Comparison of ENCODE assay signal across 16 cellular contexts in the genomic region with DNA sequence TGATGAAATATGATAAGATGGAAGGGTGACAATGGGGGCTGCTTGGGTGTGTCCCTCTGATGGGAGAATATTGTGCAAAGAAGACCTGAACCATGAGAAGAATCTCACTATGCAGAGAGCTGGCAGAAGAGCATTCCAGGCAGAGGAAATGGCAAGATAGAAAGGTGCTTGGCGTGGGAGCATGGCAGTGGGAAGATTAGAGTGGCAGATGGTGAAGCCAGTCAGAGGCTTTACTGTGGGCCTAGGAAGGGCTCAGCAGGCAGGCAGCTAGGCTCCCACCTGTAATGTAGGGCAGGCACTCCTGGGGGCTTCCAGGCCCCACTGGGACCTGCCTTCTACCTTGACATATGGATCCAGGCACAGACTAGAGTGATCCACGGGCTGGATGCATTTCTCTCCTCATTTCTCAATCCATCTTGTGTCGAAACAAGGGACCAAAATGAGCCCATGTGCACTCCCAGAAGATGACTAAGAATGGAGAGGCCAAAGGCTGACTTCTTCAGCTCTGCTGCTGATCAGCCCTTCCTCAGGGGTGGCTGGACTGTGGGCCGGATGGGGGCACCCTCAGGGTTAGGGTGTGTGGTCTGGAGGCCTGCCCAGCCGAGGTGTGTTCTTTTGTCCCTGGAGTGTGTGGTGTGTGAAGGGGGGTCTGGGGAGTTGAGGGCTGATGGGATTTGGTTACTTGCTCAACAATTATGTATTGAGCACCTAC.
DNase-seq lines count a peak whose midpoint lies in the region; ATAC-seq, FAIRE-seq and TF ChIP-seq lines count a peak whose summit lies in the region.
"Had no signal": no experiment of that assay in that cellular context is flagged by ENCODE, and none has a peak within 500 bp of the region (broad histone marks: within the 10 kb centered on the region; RNA-seq: fewer than 3 reads in every experiment).

No MANE protein-coding gene starts in this region.

- BruUV-seq in K562 (replicated peaks; lab: Mats Ljungman, UMichigan), result no TSS peak

- H3K18ac ChIP-seq in mesenchymal stem cell (ENCODE audit: low read depth in 1 of 2, low read length in 2 of 2), result no peak overlapping the region

- H3K36me3 ChIP-seq in K562 (ENCODE audit: control insufficient read depth, insufficient read depth, low read length) (no peaks in the 10 kb centered on the region), mesenchymal stem cell (ENCODE audit: control insufficient read depth in 1 of 2, insufficient read depth in 2 of 2, low read depth in 1 of 2, low read length in 2 of 2) (no peaks in the 10 kb centered on the region), GM23338 (ENCODE audit: insufficient read depth) (no peaks in the 10 kb centered on the region), left lung (no peaks in the 10 kb centered on the region)
- H3K36me3 ChIP-seq: adrenal gland, right lobe of liver, suprapubic skin had no signal

- H3K27me3 ChIP-seq in K562 (ENCODE audit: control insufficient read depth in 2 of 2, insufficient read depth in 2 of 2, low read length in 2 of 2), result peaks cover 5 to 41% of the 10 kb centered on the region in 2 experiments; a peak in 3 of 5 replicates
- peaks cover 11 to 17% of the 10 kb centered on the region in 2 experiments for H3K27me3 ChIP-seq in mesenchymal stem cell (ENCODE audit: control insufficient read depth in 1 of 2, insufficient read depth in 1 of 2, low read length in 2 of 2)
- H3K27me3 ChIP-seq in GM23338 (ENCODE audit: insufficient read depth), result no peaks in the 10 kb centered on the region
- H3K27me3 ChIP-seq in left lung, result no peaks in the 10 kb centered on the region
- H3K27me3 ChIP-seq: adrenal gland, right lobe of liver, suprapubic skin had no signal

- H3K14ac ChIP-seq in mesenchymal stem cell (ENCODE audit: low read length in 2 of 2), result no peak overlapping the region

- H3K4me2 ChIP-seq in K562 (ENCODE audit: insufficient read depth, low read length) (no peak overlapping the region), mesenchymal stem cell (ENCODE audit: low read length, poor library complexity, severe bottlenecking) (no peak overlapping the region), GM23338 (no peak overlapping the region)

- H3K4me1 ChIP-seq in K562 (replicated peaks in 1 of 2; ENCODE audit: control insufficient read depth in 2 of 2, insufficient read depth in 2 of 2, low read length in 2 of 2) (no peaks in the 10 kb centered on the region), mesenchymal stem cell (ENCODE audit: control insufficient read depth, insufficient read depth, low read depth, low read length) (peaks cover 3% of the 10 kb centered on the region), GM23338 (ENCODE audit: insufficient read depth) (no peaks in the 10 kb centered on the region), left lung (peaks cover 6 to 11% of the 10 kb centered on the region in 2 donors)
- H3K4me1 ChIP-seq: right lobe of liver had no signal

- H3K4me3 ChIP-seq in K562 (no peak overlapping the region), mesenchymal stem cell (ENCODE audit: insufficient read depth in 1 of 2, low read depth in 1 of 2, low read length in 2 of 2) (no peak overlapping the region), GM23338 (no peak overlapping the region), left lung (no peak overlapping the region)
- H3K4me3 ChIP-seq: adrenal gland, mucosa of descending colon, right lobe of liver, suprapubic skin had no signal

- WGBS in K562 (ENCODE audit: insufficient coverage, low coverage, missing lambda C conversion rate), result 5% methylated on average over 5 of the region's 5 CpGs
- WGBS in mesenchymal stem cell, result 86% methylated on average over 5 of the region's 5 CpGs

- no peak for TF ChIP-seq POLR2A in K562 (conservative IDR thresholded peaks at IDR 0.05)

- no peak for TF ChIP-seq EP300 in K562 (IDR thresholded peaks at IDR 0.05; ENCODE audit: low read length)

- no peak for TF ChIP-seq RAD21 in K562 (CRISPR knock-in tag; conservative IDR thresholded peaks at IDR 0.05 in 1 of 2, IDR thresholded peaks at IDR 0.05 in 1 of 2)

- no peak overlapping the region for H3K27ac ChIP-seq in K562 (ENCODE audit: extremely low read depth, low read depth, low read length)
- no peak overlapping the region for H3K27ac ChIP-seq in mesenchymal stem cell (ENCODE audit: low read length, poor library complexity, severe bottlenecking)
- H3K27ac ChIP-seq in GM23338 (ENCODE audit: low read depth), result no peak overlapping the region
- no peak overlapping the region for H3K27ac ChIP-seq in left lung
- H3K27ac ChIP-seq: right lobe of liver, suprapubic skin had no signal

- no peak overlapping the region for H3K27ac Mint-ChIP-seq in GM23338
- no peak overlapping the region for H3K27ac Mint-ChIP-seq in activated T-helper 2 cell treated with anti-CD3 and anti-CD28 coated beads, Interferon-gamma antibody, Interleukin-2, Interleukin-4, amounts not matched to agents 10 μg/mL and 5 μg/mL and 100 μg/mL, durations not matched to agents 14 hours and 24 hours and 36 hours
- H3K27ac Mint-ChIP-seq: activated CD8-positive, alpha-beta memory T cell treated with anti-CD3 and anti-CD28 coated beads, Interleukin-2, amount 10 ng/mL, durations not matched to agents 7 days and 5 days; CD4-positive, alpha-beta T cell; endodermal cell had no signal

- TF ChIP-seq CTCF in K562 (IDR thresholded peaks at IDR 0.05 in 2 of 3, conservative IDR thresholded peaks at IDR 0.05 in 1 of 3; ENCODE audit: insufficient read depth in 2 of 3, low read depth in 1 of 3, low read length in 3 of 3), result no peak
- no peak for TF ChIP-seq CTCF in GM23338 (conservative IDR thresholded peaks at IDR 0.05; ENCODE audit: low read depth in 2 of 2)
- no peak for TF ChIP-seq CTCF in left lung (IDR thresholded peaks at IDR 0.05)

- no peak overlapping the region for H2BK12ac ChIP-seq in mesenchymal stem cell (ENCODE audit: low read length in 2 of 2)

- no peak overlapping the region for H2BK15ac ChIP-seq in mesenchymal stem cell (ENCODE audit: low read depth, poor library complexity, severe bottlenecking)

- no peak for FAIRE-seq in K562 (lab: Jason Lieb, UNC)
- FAIRE-seq in frontal cortex (lab: Jason Lieb, UNC), result no peak

- H3K23ac ChIP-seq in mesenchymal stem cell (ENCODE audit: low read length in 2 of 2), result no peak overlapping the region

- no peak overlapping the region for H4K91ac ChIP-seq in mesenchymal stem cell (ENCODE audit: low read length)

- H3F3A ChIP-seq in GM23338 (replicated peaks; ENCODE audit: low read depth), result no peaks in the 10 kb centered on the region

- H2AK5ac ChIP-seq in mesenchymal stem cell (ENCODE audit: low read length, severe bottlenecking), result no peak overlapping the region

- H3K9me1 ChIP-seq in K562 (ENCODE audit: control insufficient read depth, insufficient read depth, low read length), result no peaks in the 10 kb centered on the region

- H3K9me3 ChIP-seq in K562 (replicated peaks; ENCODE audit: control insufficient read depth, insufficient read depth, low read depth, low read length), result no peaks in the 10 kb centered on the region
- H3K9me3 ChIP-seq in mesenchymal stem cell (ENCODE audit: control insufficient read depth, low read length), result peaks cover 3% of the 10 kb centered on the region
- H3K9me3 ChIP-seq in left lung, result no peaks in the 10 kb centered on the region
- H3K9me3 ChIP-seq: adrenal gland, mucosa of descending colon, right lobe of liver, suprapubic skin had no signal

- no peak overlapping the region for H2BK5ac ChIP-seq in mesenchymal stem cell (ENCODE audit: low read depth, low read length, poor library complexity, severe bottlenecking)

- no peak overlapping the region for H2BK120ac ChIP-seq in mesenchymal stem cell (ENCODE audit: low read depth, low read length)

- H4K8ac ChIP-seq in mesenchymal stem cell (ENCODE audit: low read length), result no peak overlapping the region

- in situ Hi-C loops in K562 (cut with MboI), result no loop called here

- DNase-seq in EL, result peak; percentile 28
- peak; percentile 42 for DNase-seq in NCI-H1694 treated with DMSO at 0.1 percent for 48 hours (lab: John Stamatoyannopoulos, UW)
- no peak for DNase-seq in K562 (ENCODE audit: extremely low read depth in 1 of 4, low spot score in 3 of 4)
- peak; percentile 52 for DNase-seq in mesenchymal stem cell
- DNase-seq in frontal cortex (ENCODE audit: low spot score in 2 of 2), result no peak
- no peak for DNase-seq in GM23338 (ENCODE audit: low spot score)
- DNase-seq in activated T-helper 2 cell treated with anti-CD3 and anti-CD28 coated beads, Interferon-gamma antibody, Interleukin-2, Interleukin-4, amounts not matched to agents 10 μg/mL and 5 μg/mL and 100 μg/mL, durations not matched to agents 14 hours and 24 hours and 36 hours (ENCODE audit: low spot score), result no peak
- no peak for DNase-seq in left lung
- DNase-seq: activated CD8-positive, alpha-beta memory T cell treated with anti-CD3 and anti-CD28 coated beads, Interleukin-2, amount 10 ng/mL, durations not matched to agents 7 days and 5 days; adrenal gland; CD4-positive, alpha-beta T cell; endodermal cell; mucosa of descending colon; right lobe of liver had no signal

- H3K79me2 ChIP-seq in K562 (ENCODE audit: control insufficient read depth, insufficient read depth, low read length) (no peaks in the 10 kb centered on the region), GM23338 (replicated peaks; ENCODE audit: insufficient read depth) (no peaks in the 10 kb centered on the region; the same call in 1 of the 2 replicates)

- intact Hi-C loops in K562 (cut with micrococcal nuclease), result no loop called here
- intact Hi-C loops in activated T-helper 2 cell treated with anti-CD3 and anti-CD28 coated beads, Interferon-gamma antibody, Interleukin-2, Interleukin-4, amounts not matched to agents 10 μg/mL and 5 μg/mL and 100 μg/mL, durations not matched to agents 14 hours and 24 hours and 36 hours (cut with micrococcal nuclease), result no loop called here
- intact Hi-C loops in left lung (cut with DNase I), result no loop called here

- H3K9me2 ChIP-seq in GM23338 (ENCODE audit: insufficient read depth), result no peaks in the 10 kb centered on the region

- no peak for ATAC-seq in K562
- ATAC-seq in GM23338, result no peak
- no peak for ATAC-seq in left lung
- ATAC-seq: activated CD8-positive, alpha-beta memory T cell treated with anti-CD3 and anti-CD28 coated beads, Interleukin-2, amount 10 ng/mL, durations not matched to agents 7 days and 5 days; mucosa of descending colon; Panc1; right lobe of liver had no signal

- H3K36me3 Mint-ChIP-seq in GM23338 (ENCODE audit: low read depth), result peaks cover 7% of the 10 kb centered on the region; the same call in 2 of the 3 replicates
- no peaks in the 10 kb centered on the region for H3K36me3 Mint-ChIP-seq in activated T-helper 2 cell treated with anti-CD3 and anti-CD28 coated beads, Interferon-gamma antibody, Interleukin-2, Interleukin-4, amounts not matched to agents 10 μg/mL and 5 μg/mL and 100 μg/mL, durations not matched to agents 14 hours and 24 hours and 36 hours (ENCODE audit: low read depth)
- H3K36me3 Mint-ChIP-seq: activated CD8-positive, alpha-beta memory T cell treated with anti-CD3 and anti-CD28 coated beads, Interleukin-2, amount 10 ng/mL, durations not matched to agents 7 days and 5 days had no signal

- H3K9ac ChIP-seq in K562 (ENCODE audit: insufficient read depth in 1 of 2, low read depth in 2 of 2, low read length in 2 of 2) (no peak overlapping the region), mesenchymal stem cell (ENCODE audit: low read length) (no peak overlapping the region)

- POLR2A ChIA-PET in K562 (lab: Yijun Ruan, JAX), result interaction anchor here (0.6 to 1.9 kb wide), 3 partner anchors 10 to 107 kb away, joined by 3 to 6 read pairs (median 4); no protein-coding TSS in a partner anchor

- peaks cover 10% of the 10 kb centered on the region; the same call in 2 of the 3 replicates for H3K4me1 Mint-ChIP-seq in GM23338
- H3K4me1 Mint-ChIP-seq in activated T-helper 2 cell treated with anti-CD3 and anti-CD28 coated beads, Interferon-gamma antibody, Interleukin-2, Interleukin-4, amounts not matched to agents 10 μg/mL and 5 μg/mL and 100 μg/mL, durations not matched to agents 14 hours and 24 hours and 36 hours (ENCODE audit: low read depth), result no peaks in the 10 kb centered on the region

- H3K27me3 Mint-ChIP-seq in GM23338 (ENCODE audit: insufficient read depth, low read depth, poor library complexity), result peaks cover 10% of the 10 kb centered on the region
- no peaks in the 10 kb centered on the region for H3K27me3 Mint-ChIP-seq in activated T-helper 2 cell treated with anti-CD3 and anti-CD28 coated beads, Interferon-gamma antibody, Interleukin-2, Interleukin-4, amounts not matched to agents 10 μg/mL and 5 μg/mL and 100 μg/mL, durations not matched to agents 14 hours and 24 hours and 36 hours (ENCODE audit: low read depth)
- H3K27me3 Mint-ChIP-seq: CD4-positive, alpha-beta T cell had no signal

- peaks cover 7% of the 10 kb centered on the region; the same call in 1 of the 2 replicates for H4K20me1 ChIP-seq in K562 (replicated peaks; ENCODE audit: control insufficient read depth, insufficient read depth, low read length)
- H4K20me1 ChIP-seq in GM23338 (replicated peaks; ENCODE audit: insufficient read depth), result no peaks in the 10 kb centered on the region

- H2AFZ ChIP-seq in K562 (ENCODE audit: low read depth, low read length) (no peak overlapping the region), mesenchymal stem cell (ENCODE audit: low read depth, low read length) (no peak overlapping the region), GM23338 (no peak overlapping the region)

- peaks cover 3% of the 10 kb centered on the region; the same call in 1 of the 3 replicates for H3K9me3 Mint-ChIP-seq in GM23338
- H3K9me3 Mint-ChIP-seq in activated T-helper 2 cell treated with anti-CD3 and anti-CD28 coated beads, Interferon-gamma antibody, Interleukin-2, Interleukin-4, amounts not matched to agents 10 μg/mL and 5 μg/mL and 100 μg/mL, durations not matched to agents 14 hours and 24 hours and 36 hours, result no peaks in the 10 kb centered on the region
- H3K9me3 Mint-ChIP-seq: CD4-positive, alpha-beta T cell; endodermal cell had no signal

- CTCF ChIA-PET in K562 (lab: Yijun Ruan, JAX; ENCODE audit: low intra/inter-chr PET ratio), result no interaction called here

- H3K4me3 Mint-ChIP-seq in GM23338, result no peak overlapping the region
- no peak overlapping the region for H3K4me3 Mint-ChIP-seq in activated T-helper 2 cell treated with anti-CD3 and anti-CD28 coated beads, Interferon-gamma antibody, Interleukin-2, Interleukin-4, amounts not matched to agents 10 μg/mL and 5 μg/mL and 100 μg/mL, durations not matched to agents 14 hours and 24 hours and 36 hours (ENCODE audit: low read depth)
- H3K4me3 Mint-ChIP-seq: activated CD8-positive, alpha-beta memory T cell treated with anti-CD3 and anti-CD28 coated beads, Interleukin-2, amount 10 ng/mL, durations not matched to agents 7 days and 5 days; CD4-positive, alpha-beta T cell; endodermal cell had no signal

- H3K79me1 ChIP-seq in mesenchymal stem cell (replicated peaks; ENCODE audit: low read length, poor library complexity, severe bottlenecking), result no peaks in the 10 kb centered on the region

- H3K4ac ChIP-seq in mesenchymal stem cell (ENCODE audit: low read depth in 1 of 2, low read length in 2 of 2), result no peak overlapping the region

Comparison
In these comparisons a context has a peak if more than half of its experiments do, and no peak if none do; other contexts are left out.
1. DNase-seq: peak in EL (single experiment), NCI-H1694 treated with DMSO at 0.1 percent for 48 hours (single experiment) and mesenchymal stem cell (single experiment); none in K562 (0 of 4), frontal cortex (0 of 2), GM23338 (single experiment), activated T-helper 2 cell treated with anti-CD3 and anti-CD28 coated beads, Interferon-gamma antibody, Interleukin-2, Interleukin-4, amounts not matched to agents 10 μg/mL and 5 μg/mL and 100 μg/mL, durations not matched to agents 14 hours and 24 hours and 36 hours (single experiment) and left lung (0 of 2).